11 cellular contexts compared by ENCODE assay signal in genomic region chr5:115961413-115962238, GRCh38. TPM values are rescaled to one million over a fixed set of nuclear protein-coding genes. Genes with fewer than 3 reads are reported as not detected.
DNase-seq lines count a peak whose midpoint lies in the region; ATAC-seq and TF ChIP-seq lines count a peak whose summit lies in the region.
"Had no signal": no experiment of that assay in that cellular context is flagged by ENCODE, and none has a peak within 500 bp of the region (broad histone marks: within the 10 kb centered on the region; RNA-seq: fewer than 3 reads in every experiment).

No MANE protein-coding gene starts in this region.

- POLR2A ChIA-PET in A673 (lab: Charles Lee; ENCODE audit: low non-redundant PET), result no interaction called here

- H3K9me3 ChIP-seq in mesenchymal stem cell (ENCODE audit: control insufficient read depth, low read length) (no peaks in the 10 kb centered on the region), A673 (ENCODE audit: low read depth, low read length, poor library complexity, severe bottlenecking) (no peaks in the 10 kb centered on the region)

- peak overlapping the region; percentile 46 to 60 for H3K4me3 Mint-ChIP-seq in stimulated activated naive CD8-positive, alpha-beta T cell treated with anti-CD3 and anti-CD28 coated beads, Interleukin-15, amount 100 ng/mL, for 72 hours
- H3K4me3 Mint-ChIP-seq in chondrocyte (ENCODE audit: unreplicated experiment), result no peak overlapping the region

- TF ChIP-seq CTCF in dorsolateral prefrontal cortex (IDR thresholded peaks at IDR 0.05 in 54 of 56, conservative IDR thresholded peaks at IDR 0.05 in 2 of 56; ENCODE audit: low read depth in 1 of 56, partially characterized antibody in 56 of 56) (no peak), A673 (conservative IDR thresholded peaks at IDR 0.05; ENCODE audit: low read depth, low read length) (no peak), chondrocyte (IDR thresholded peaks at IDR 0.05) (no peak)

- DNase-seq in stimulated activated naive CD8-positive, alpha-beta T cell treated with anti-CD3 and anti-CD28 coated beads, Interleukin-15, amount 100 ng/mL, for 72 hours, result no peak
- DNase-seq in stimulated activated naive CD8-positive, alpha-beta T cell treated with anti-CD3 and anti-CD28 coated beads, Interleukin-15, Interleukin-2, amounts not matched to agents 100 U/mL and 50 U/mL, for 24 hours, result no peak
- no peak for DNase-seq in dorsolateral prefrontal cortex
- DNase-seq in mesenchymal stem cell, result no peak
- no peak for DNase-seq in A673 (ENCODE audit: low spot score)
- no peak for DNase-seq in chondrocyte (ENCODE audit: low spot score)
- DNase-seq: NCI-H1105, SW 1271 had no signal

- no peak overlapping the region for H3K27ac Mint-ChIP-seq in stimulated activated naive CD8-positive, alpha-beta T cell treated with anti-CD3 and anti-CD28 coated beads, Interleukin-15, amount 100 ng/mL, for 72 hours
- no peak overlapping the region for H3K27ac Mint-ChIP-seq in chondrocyte (ENCODE audit: unreplicated experiment)
- H3K27ac Mint-ChIP-seq: activated T-helper 2 cell treated with anti-CD3 and anti-CD28 coated beads, Interferon-gamma antibody, Interleukin-2, Interleukin-4, amounts not matched to agents 10 μg/mL and 5 μg/mL and 100 μg/mL, durations not matched to agents 14 hours and 24 hours and 36 hours had no signal

- peak overlapping the region; percentile 15 for H4K91ac ChIP-seq in mesenchymal stem cell (ENCODE audit: low read length)

- no peak overlapping the region for H4K8ac ChIP-seq in mesenchymal stem cell (ENCODE audit: low read length)

- H3K36me3 Mint-ChIP-seq in chondrocyte (ENCODE audit: low read depth), result no peaks in the 10 kb centered on the region

- no peak overlapping the region for H3K4ac ChIP-seq in mesenchymal stem cell (ENCODE audit: low read depth in 1 of 2, low read length in 2 of 2)

- peaks cover 58% of the 10 kb centered on the region for H3K27me3 Mint-ChIP-seq in stimulated activated naive CD8-positive, alpha-beta T cell treated with anti-CD3 and anti-CD28 coated beads, Interleukin-15, amount 100 ng/mL, for 72 hours
- peaks cover 3% of the 10 kb centered on the region for H3K27me3 Mint-ChIP-seq in chondrocyte (ENCODE audit: low read depth)

- no peak overlapping the region for H2AK5ac ChIP-seq in mesenchymal stem cell (ENCODE audit: low read length, severe bottlenecking)

- ATAC-seq in stimulated activated naive CD8-positive, alpha-beta T cell treated with anti-CD3 and anti-CD28 coated beads, Interleukin-15, amount 100 ng/mL, for 72 hours, result peak; percentile 39
- ATAC-seq in stimulated activated naive CD8-positive, alpha-beta T cell treated with anti-CD3 and anti-CD28 coated beads, Interleukin-15, Interleukin-2, amounts not matched to agents 100 U/mL and 50 U/mL, for 24 hours, result no peak
- ATAC-seq in GM21619 (IDR thresholded peaks at IDR 0.05; ENCODE audit: unreplicated experiment), result no peak
- ATAC-seq in HG03565 (IDR thresholded peaks at IDR 0.05; ENCODE audit: unreplicated experiment), result no peak

- H3K27me3 ChIP-seq in dorsolateral prefrontal cortex, result peaks cover 0 to 72% (median 53%) of the 10 kb centered on the region in 45 donors
- H3K27me3 ChIP-seq in mesenchymal stem cell (ENCODE audit: control insufficient read depth in 1 of 2, insufficient read depth in 1 of 2, low read length in 2 of 2), result peaks cover 0 to 21% of the 10 kb centered on the region in 2 experiments
- H3K27me3 ChIP-seq in A673 (replicated peaks; ENCODE audit: insufficient read depth, low read depth, low read length, poor library complexity), result peaks cover 87% of the 10 kb centered on the region

- peak overlapping the region in 54 of 59 donors; percentile 2 to 70 (median 49) for H3K4me3 ChIP-seq in dorsolateral prefrontal cortex
- H3K4me3 ChIP-seq in mesenchymal stem cell (ENCODE audit: insufficient read depth in 1 of 2, low read depth in 1 of 2, low read length in 2 of 2), result peak overlapping the region in 1 of 2 experiments; percentile 55
- H3K4me3 ChIP-seq in A673 (ENCODE audit: low read depth, low read length, poor library complexity, severe bottlenecking), result no peak overlapping the region

- H2BK12ac ChIP-seq in mesenchymal stem cell (ENCODE audit: low read length in 2 of 2), result no peak overlapping the region

- no peak overlapping the region for H3K18ac ChIP-seq in mesenchymal stem cell (ENCODE audit: low read depth in 1 of 2, low read length in 2 of 2)

- H2BK15ac ChIP-seq in mesenchymal stem cell (ENCODE audit: low read depth, poor library complexity, severe bottlenecking), result no peak overlapping the region

- peaks cover 14% of the 10 kb centered on the region for H3K4me1 ChIP-seq in mesenchymal stem cell (ENCODE audit: control insufficient read depth, insufficient read depth, low read depth, low read length)
- no peaks in the 10 kb centered on the region for H3K4me1 ChIP-seq in A673 (ENCODE audit: insufficient read depth, low read length, poor library complexity, severe bottlenecking)

- no peak overlapping the region for H2BK5ac ChIP-seq in mesenchymal stem cell (ENCODE audit: low read depth, low read length, poor library complexity, severe bottlenecking)

- CTCF ChIA-PET in A673 (lab: Charles Lee), result no interaction called here

- no TSS peak for BruUV-seq in A673 (replicated peaks; lab: Mats Ljungman, UMichigan)

- H3K14ac ChIP-seq in mesenchymal stem cell (ENCODE audit: low read length in 2 of 2), result no peak overlapping the region

- H2BK120ac ChIP-seq in mesenchymal stem cell (ENCODE audit: low read depth, low read length), result no peak overlapping the region

- intact Hi-C loops in dorsolateral prefrontal cortex (cut with DNase I), result no loop called here
- intact Hi-C loops in A673 (cut with micrococcal nuclease; ENCODE audit: unreplicated experiment), result no loop called here

- WGBS in mesenchymal stem cell, result 64% methylated on average over 42 of the region's 42 CpGs

- no peak overlapping the region for H3K27ac ChIP-seq in dorsolateral prefrontal cortex
- no peak overlapping the region for H3K27ac ChIP-seq in mesenchymal stem cell (ENCODE audit: low read length, poor library complexity, severe bottlenecking)
- no peak overlapping the region for H3K27ac ChIP-seq in A673 (ENCODE audit: low read depth, low read length, poor library complexity, severe bottlenecking)

- H3K36me3 ChIP-seq in mesenchymal stem cell (ENCODE audit: control insufficient read depth in 1 of 2, insufficient read depth in 2 of 2, low read depth in 1 of 2, low read length in 2 of 2) (no peaks in the 10 kb centered on the region), A673 (ENCODE audit: insufficient read depth, low read length, poor library complexity, severe bottlenecking) (no peaks in the 10 kb centered on the region)

- H3K23ac ChIP-seq in mesenchymal stem cell (ENCODE audit: low read length in 2 of 2), result no peak overlapping the region

- H3K4me1 Mint-ChIP-seq in stimulated activated naive CD8-positive, alpha-beta T cell treated with anti-CD3 and anti-CD28 coated beads, Interleukin-15, amount 100 ng/mL, for 72 hours, result peaks cover 13% of the 10 kb centered on the region
- no peaks in the 10 kb centered on the region for H3K4me1 Mint-ChIP-seq in chondrocyte (ENCODE audit: low read depth)

- H3K79me1 ChIP-seq in mesenchymal stem cell (replicated peaks; ENCODE audit: low read length, poor library complexity, severe bottlenecking), result no peaks in the 10 kb centered on the region

- H3K4me2 ChIP-seq in mesenchymal stem cell (ENCODE audit: low read length, poor library complexity, severe bottlenecking), result peak overlapping the region; percentile 59

- no peaks in the 10 kb centered on the region for H3K9me3 Mint-ChIP-seq in stimulated activated naive CD8-positive, alpha-beta T cell treated with anti-CD3 and anti-CD28 coated beads, Interleukin-15, amount 100 ng/mL, for 72 hours
- peaks cover 4% of the 10 kb centered on the region for H3K9me3 Mint-ChIP-seq in chondrocyte (ENCODE audit: low read depth)
- H3K9me3 Mint-ChIP-seq: activated T-helper 2 cell treated with anti-CD3 and anti-CD28 coated beads, Interferon-gamma antibody, Interleukin-2, Interleukin-4, amounts not matched to agents 10 μg/mL and 5 μg/mL and 100 μg/mL, durations not matched to agents 14 hours and 24 hours and 36 hours had no signal

- peak overlapping the region; percentile 67 for H3K9ac ChIP-seq in mesenchymal stem cell (ENCODE audit: low read length)

- H2AFZ ChIP-seq in mesenchymal stem cell (ENCODE audit: low read depth, low read length), result no peak overlapping the region

RNA-seq across cellular contexts. Expression of gene LVRN, which starts 0.6 kb away (rescaled TPM):
- total RNA-seq in dorsolateral prefrontal cortex (1 to 10 TPM in 42 of 120 experiments, under 1 TPM in 77, not detected in 1; 0.18 to 4.1 (median 0.74) TPM), A673 (2021) (not detected in 2 replicates), chondrocyte (0.19 to 0.62 TPM (median 0.46 TPM) in 3 replicates)
- 0.04 TPM for polyA plus RNA-seq in mesenchymal stem cell (2013, experiment 1 of 2)
- 0.07 TPM for polyA plus RNA-seq in mesenchymal stem cell (2013, experiment 2 of 2)
- total RNA-seq: activated T-helper 2 cell treated with anti-CD3 and anti-CD28 coated beads, Interferon-gamma antibody, Interleukin-2, Interleukin-4, amounts not matched to agents 10 μg/mL and 5 μg/mL and 100 μg/mL, durations not matched to agents 14 hours and 24 hours and 36 hours had no signal
